1 cellular context compared by ENCODE assay signal in genomic region chr13:33542309-33543088, GRCh38.
TF ChIP-seq lines count a peak whose summit lies in the region.

No MANE protein-coding gene starts in this region.

TF ChIP-seq in WTC11, 78 proteins besides CTCF, POLR2A, EP300 and RAD21 (continued from another document):
- TF ChIP-seq ZNF425 (CRISPR knock-in tag; conservative IDR thresholded peaks at IDR 0.05) (no peak), JAZF1 (CRISPR knock-in tag; IDR thresholded peaks at IDR 0.05) (no peak), TCF7 (CRISPR knock-in tag; IDR thresholded peaks at IDR 0.05; ENCODE audit: low read depth) (no peak), ZNF263 (CRISPR knock-in tag; IDR thresholded peaks at IDR 0.05; ENCODE audit: low read depth) (no peak), RORB (CRISPR knock-in tag; IDR thresholded peaks at IDR 0.05) (no peak), NFYB (CRISPR knock-in tag; conservative IDR thresholded peaks at IDR 0.05; ENCODE audit: low read depth) (no peak), TEAD1 (CRISPR knock-in tag; IDR thresholded peaks at IDR 0.05) (no peak; the same call in 1 of the 2 replicates), NFATC4 (CRISPR knock-in tag; IDR thresholded peaks at IDR 0.05) (no peak), JUN (CRISPR knock-in tag; IDR thresholded peaks at IDR 0.05) (no peak), HMGA2 (CRISPR knock-in tag; IDR thresholded peaks at IDR 0.05) (no peak), AFF4 (CRISPR knock-in tag; IDR thresholded peaks at IDR 0.05; ENCODE audit: borderline replicate concordance) (no peak), ATF6 (CRISPR knock-in tag; IDR thresholded peaks at IDR 0.05) (no peak)
- TF ChIP-seq, protein P1, sequence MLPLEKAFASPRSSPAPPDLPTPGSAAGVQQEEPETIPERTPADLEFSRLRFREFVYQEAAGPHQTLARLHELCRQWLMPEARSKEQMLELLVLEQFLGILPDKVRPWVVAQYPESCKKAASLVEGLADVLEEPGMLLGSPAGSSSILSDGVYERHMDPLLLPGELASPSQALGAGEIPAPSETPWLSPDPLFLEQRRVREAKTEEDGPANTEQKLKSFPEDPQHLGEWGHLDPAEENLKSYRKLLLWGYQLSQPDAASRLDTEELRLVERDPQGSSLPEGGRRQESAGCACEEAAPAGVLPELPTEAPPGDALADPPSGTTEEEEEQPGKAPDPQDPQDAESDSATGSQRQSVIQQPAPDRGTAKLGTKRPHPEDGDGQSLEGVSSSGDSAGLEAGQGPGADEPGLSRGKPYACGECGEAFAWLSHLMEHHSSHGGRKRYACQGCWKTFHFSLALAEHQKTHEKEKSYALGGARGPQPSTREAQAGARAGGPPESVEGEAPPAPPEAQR (CRISPR knock-in tag; IDR thresholded peaks at IDR 0.05), result no peak
- TF ChIP-seq, protein P2, sequence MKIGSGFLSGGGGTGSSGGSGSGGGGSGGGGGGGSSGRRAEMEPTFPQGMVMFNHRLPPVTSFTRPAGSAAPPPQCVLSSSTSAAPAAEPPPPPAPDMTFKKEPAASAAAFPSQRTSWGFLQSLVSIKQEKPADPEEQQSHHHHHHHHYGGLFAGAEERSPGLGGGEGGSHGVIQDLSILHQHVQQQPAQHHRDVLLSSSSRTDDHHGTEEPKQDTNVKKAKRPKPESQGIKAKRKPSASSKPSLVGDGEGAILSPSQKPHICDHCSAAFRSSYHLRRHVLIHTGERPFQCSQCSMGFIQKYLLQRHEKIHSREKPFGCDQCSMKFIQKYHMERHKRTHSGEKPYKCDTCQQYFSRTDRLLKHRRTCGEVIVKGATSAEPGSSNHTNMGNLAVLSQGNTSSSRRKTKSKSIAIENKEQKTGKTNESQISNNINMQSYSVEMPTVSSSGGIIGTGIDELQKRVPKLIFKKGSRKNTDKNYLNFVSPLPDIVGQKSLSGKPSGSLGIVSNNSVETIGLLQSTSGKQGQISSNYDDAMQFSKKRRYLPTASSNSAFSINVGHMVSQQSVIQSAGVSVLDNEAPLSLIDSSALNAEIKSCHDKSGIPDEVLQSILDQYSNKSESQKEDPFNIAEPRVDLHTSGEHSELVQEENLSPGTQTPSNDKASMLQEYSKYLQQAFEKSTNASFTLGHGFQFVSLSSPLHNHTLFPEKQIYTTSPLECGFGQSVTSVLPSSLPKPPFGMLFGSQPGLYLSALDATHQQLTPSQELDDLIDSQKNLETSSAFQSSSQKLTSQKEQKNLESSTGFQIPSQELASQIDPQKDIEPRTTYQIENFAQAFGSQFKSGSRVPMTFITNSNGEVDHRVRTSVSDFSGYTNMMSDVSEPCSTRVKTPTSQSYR (CRISPR knock-in tag; IDR thresholded peaks at IDR 0.05), result no peak
- TF ChIP-seq, protein P3, sequence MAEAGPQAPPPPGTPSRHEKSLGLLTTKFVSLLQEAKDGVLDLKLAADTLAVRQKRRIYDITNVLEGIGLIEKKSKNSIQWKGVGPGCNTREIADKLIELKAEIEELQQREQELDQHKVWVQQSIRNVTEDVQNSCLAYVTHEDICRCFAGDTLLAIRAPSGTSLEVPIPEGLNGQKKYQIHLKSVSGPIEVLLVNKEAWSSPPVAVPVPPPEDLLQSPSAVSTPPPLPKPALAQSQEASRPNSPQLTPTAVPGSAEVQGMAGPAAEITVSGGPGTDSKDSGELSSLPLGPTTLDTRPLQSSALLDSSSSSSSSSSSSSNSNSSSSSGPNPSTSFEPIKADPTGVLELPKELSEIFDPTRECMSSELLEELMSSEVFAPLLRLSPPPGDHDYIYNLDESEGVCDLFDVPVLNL (CRISPR knock-in tag; IDR thresholded peaks at IDR 0.05; ENCODE audit: borderline replicate concordance, low read depth), result peak; percentile 76; the same call in 1 of the 2 replicates
- TF ChIP-seq, protein P4, sequence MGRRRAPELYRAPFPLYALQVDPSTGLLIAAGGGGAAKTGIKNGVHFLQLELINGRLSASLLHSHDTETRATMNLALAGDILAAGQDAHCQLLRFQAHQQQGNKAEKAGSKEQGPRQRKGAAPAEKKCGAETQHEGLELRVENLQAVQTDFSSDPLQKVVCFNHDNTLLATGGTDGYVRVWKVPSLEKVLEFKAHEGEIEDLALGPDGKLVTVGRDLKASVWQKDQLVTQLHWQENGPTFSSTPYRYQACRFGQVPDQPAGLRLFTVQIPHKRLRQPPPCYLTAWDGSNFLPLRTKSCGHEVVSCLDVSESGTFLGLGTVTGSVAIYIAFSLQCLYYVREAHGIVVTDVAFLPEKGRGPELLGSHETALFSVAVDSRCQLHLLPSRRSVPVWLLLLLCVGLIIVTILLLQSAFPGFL (CRISPR knock-in tag; IDR thresholded peaks at IDR 0.05; ENCODE audit: borderline replicate concordance), result peak; percentile 85; the same call in 1 of the 2 replicates
- TF ChIP-seq, protein P5, sequence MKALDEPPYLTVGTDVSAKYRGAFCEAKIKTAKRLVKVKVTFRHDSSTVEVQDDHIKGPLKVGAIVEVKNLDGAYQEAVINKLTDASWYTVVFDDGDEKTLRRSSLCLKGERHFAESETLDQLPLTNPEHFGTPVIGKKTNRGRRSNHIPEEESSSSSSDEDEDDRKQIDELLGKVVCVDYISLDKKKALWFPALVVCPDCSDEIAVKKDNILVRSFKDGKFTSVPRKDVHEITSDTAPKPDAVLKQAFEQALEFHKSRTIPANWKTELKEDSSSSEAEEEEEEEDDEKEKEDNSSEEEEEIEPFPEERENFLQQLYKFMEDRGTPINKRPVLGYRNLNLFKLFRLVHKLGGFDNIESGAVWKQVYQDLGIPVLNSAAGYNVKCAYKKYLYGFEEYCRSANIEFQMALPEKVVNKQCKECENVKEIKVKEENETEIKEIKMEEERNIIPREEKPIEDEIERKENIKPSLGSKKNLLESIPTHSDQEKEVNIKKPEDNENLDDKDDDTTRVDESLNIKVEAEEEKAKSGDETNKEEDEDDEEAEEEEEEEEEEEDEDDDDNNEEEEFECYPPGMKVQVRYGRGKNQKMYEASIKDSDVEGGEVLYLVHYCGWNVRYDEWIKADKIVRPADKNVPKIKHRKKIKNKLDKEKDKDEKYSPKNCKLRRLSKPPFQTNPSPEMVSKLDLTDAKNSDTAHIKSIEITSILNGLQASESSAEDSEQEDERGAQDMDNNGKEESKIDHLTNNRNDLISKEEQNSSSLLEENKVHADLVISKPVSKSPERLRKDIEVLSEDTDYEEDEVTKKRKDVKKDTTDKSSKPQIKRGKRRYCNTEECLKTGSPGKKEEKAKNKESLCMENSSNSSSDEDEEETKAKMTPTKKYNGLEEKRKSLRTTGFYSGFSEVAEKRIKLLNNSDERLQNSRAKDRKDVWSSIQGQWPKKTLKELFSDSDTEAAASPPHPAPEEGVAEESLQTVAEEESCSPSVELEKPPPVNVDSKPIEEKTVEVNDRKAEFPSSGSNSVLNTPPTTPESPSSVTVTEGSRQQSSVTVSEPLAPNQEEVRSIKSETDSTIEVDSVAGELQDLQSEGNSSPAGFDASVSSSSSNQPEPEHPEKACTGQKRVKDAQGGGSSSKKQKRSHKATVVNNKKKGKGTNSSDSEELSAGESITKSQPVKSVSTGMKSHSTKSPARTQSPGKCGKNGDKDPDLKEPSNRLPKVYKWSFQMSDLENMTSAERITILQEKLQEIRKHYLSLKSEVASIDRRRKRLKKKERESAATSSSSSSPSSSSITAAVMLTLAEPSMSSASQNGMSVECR (CRISPR knock-in tag; IDR thresholded peaks at IDR 0.05; ENCODE audit: borderline replicate concordance), result 0 out of 2 replicates have a peak, but pooled peaks have one; percentile 23
TF ChIP-seq in WTC11: peak in this region for 23.
